In genomic region chrX:11760958-11761357, GRCh38 we compare ENCODE assay signal across 1 cellular context.
TF ChIP-seq lines count a peak whose summit lies in the region.

No MANE protein-coding gene starts in this region.

TF ChIP-seq in WTC11, 78 proteins besides CTCF, POLR2A, EP300 and RAD21 (continued from another document):
- TF ChIP-seq STAT6 (CRISPR knock-in tag; conservative IDR thresholded peaks at IDR 0.05; ENCODE audit: low read depth) (no peak), ESRRA (CRISPR knock-in tag; IDR thresholded peaks at IDR 0.05; ENCODE audit: borderline replicate concordance) (no peak), GTF2I (CRISPR knock-in tag; conservative IDR thresholded peaks at IDR 0.05) (no peak), CBFB (CRISPR knock-in tag; IDR thresholded peaks at IDR 0.05; ENCODE audit: low read depth) (no peak), HMGA2 (CRISPR knock-in tag; IDR thresholded peaks at IDR 0.05) (no peak), ZBTB21 (CRISPR knock-in tag; IDR thresholded peaks at IDR 0.05; ENCODE audit: borderline replicate concordance) (no peak), ATF2 (CRISPR knock-in tag; IDR thresholded peaks at IDR 0.05; ENCODE audit: borderline replicate concordance, low read depth) (no peak)
